ENCODE assay signal across 20 cellular contexts in genomic region chr4:82787342-82787741, GRCh38. TPM values are rescaled to one million over a fixed set of nuclear protein-coding genes. Genes with fewer than 3 reads are reported as not detected.
A peak's percentile ranks its signal among the peaks of the same experiment; 100 is the strongest.
DNase-seq lines count a peak whose midpoint lies in the region; ATAC-seq and TF ChIP-seq lines count a peak whose summit lies in the region.
"Had no signal": no experiment of that assay in that cellular context is flagged by ENCODE, and none has a peak within 500 bp of the region (broad histone marks: within the 10 kb centered on the region; RNA-seq: fewer than 3 reads in every experiment).

No MANE protein-coding gene starts in this region.

- no peak overlapping the region for H2BK20ac ChIP-seq in H9 (ENCODE audit: low read depth, low read length, poor library complexity, severe bottlenecking)

- no peak overlapping the region for H2AFZ ChIP-seq in H9 (ENCODE audit: low read length)
- H2AFZ ChIP-seq in PC-9 = no peak overlapping the region
- H2AFZ ChIP-seq: hepatocyte had no signal

- CTCF ChIA-PET in PC-9 (lab: Charles Lee) = interaction anchor here (0.7 kb wide), 1 partner anchor 71 kb away, joined by 6 read pairs; no protein-coding TSS in a partner anchor

- H2BK120ac ChIP-seq in H9 (ENCODE audit: low read depth, low read length, poor library complexity, severe bottlenecking) = no peak overlapping the region

- H2AK5ac ChIP-seq in H9 (ENCODE audit: insufficient read length, low read length) = no peak overlapping the region

- no peak overlapping the region for H3K4me3 Mint-ChIP-seq in H9
- H3K4me3 Mint-ChIP-seq: type B pancreatic cell had no signal

- peaks cover 100% of the 10 kb centered on the region for H3K27me3 Mint-ChIP-seq in H9 (ENCODE audit: low read depth)

- BruUV-seq in PC-9 (replicated peaks; lab: Mats Ljungman, UMichigan) = no TSS peak

- no peak overlapping the region for H3T11ph ChIP-seq in H9 (ENCODE audit: low read length)

- H3F3A ChIP-seq in PC-9 (ENCODE audit: insufficient read depth, low read depth) = peaks cover 32% of the 10 kb centered on the region; the same call in 1 of the 2 replicates

- H3K18ac ChIP-seq in H9 (ENCODE audit: insufficient read length, low read depth, low read length) = no peak overlapping the region

- no peak overlapping the region for H2BK5ac ChIP-seq in H9 (ENCODE audit: insufficient read length, low read length)

- H3K9me3 Mint-ChIP-seq in H9 = peaks cover 0 to 22% of the 10 kb centered on the region in 2 experiments; a peak in 2 of 5 replicates
- H3K9me3 Mint-ChIP-seq: type B pancreatic cell had no signal

- no peak overlapping the region for H3K9ac ChIP-seq in H9 (ENCODE audit: extremely low read depth, insufficient read length, low read length)

- intact Hi-C loops in PC-9 (cut with micrococcal nuclease; ENCODE audit: unreplicated experiment) = no loop called here
- intact Hi-C loops in dorsolateral prefrontal cortex (cut with DNase I) = no loop called here
- intact Hi-C loops in sciatic nerve (cut with DNase I) = no loop called here

- H3K4me2 ChIP-seq in H9 (ENCODE audit: insufficient read depth, insufficient read length, low read length) (no peak overlapping the region), PC-9 (no peak overlapping the region)
- H3K4me2 ChIP-seq: hepatocyte had no signal

- H3K9me3 ChIP-seq in H9 (ENCODE audit: control insufficient read depth, low read depth, low read length) (no peaks in the 10 kb centered on the region), PC-9 (ENCODE audit: insufficient read depth, low read depth) (peaks cover 3% of the 10 kb centered on the region; the same call in 1 of the 2 replicates), BE2C (no peaks in the 10 kb centered on the region)
- H3K9me3 ChIP-seq: lower lobe of right lung had no signal

- no peak overlapping the region for H3K27ac Mint-ChIP-seq in H9
- H3K27ac Mint-ChIP-seq: type B pancreatic cell had no signal

- H4K5ac ChIP-seq in H9 (ENCODE audit: insufficient read length, low read depth, low read length) = no peak overlapping the region

- no peak overlapping the region for H3K27ac ChIP-seq in H9 (ENCODE audit: insufficient read length, low read depth, low read length)
- no peak overlapping the region for H3K27ac ChIP-seq in PC-9
- peak overlapping the region in 55 of 59 donors; percentile 50 to 97 (median 90) for H3K27ac ChIP-seq in dorsolateral prefrontal cortex
- H3K27ac ChIP-seq: hepatocyte, lower lobe of right lung had no signal

- no peaks in the 10 kb centered on the region for H3K36me3 Mint-ChIP-seq in H9 (ENCODE audit: insufficient read depth in 1 of 3, low read depth in 3 of 3)

- no peak overlapping the region for H2BK12ac ChIP-seq in H9 (ENCODE audit: insufficient read length, low read depth, low read length)

- no peaks in the 10 kb centered on the region for H3K4me1 ChIP-seq in H9 (ENCODE audit: insufficient read depth, low read length)
- peaks cover 39% of the 10 kb centered on the region for H3K4me1 ChIP-seq in PC-9 (replicated peaks; ENCODE audit: insufficient read depth)
- H3K4me1 ChIP-seq in BE2C = peaks cover 14% of the 10 kb centered on the region

- TF ChIP-seq CTCF in H9 (conservative IDR thresholded peaks at IDR 0.05) (no peak), PC-9 (conservative IDR thresholded peaks at IDR 0.05) (no peak), dorsolateral prefrontal cortex (IDR thresholded peaks at IDR 0.05 in 54 of 56, conservative IDR thresholded peaks at IDR 0.05 in 2 of 56; ENCODE audit: low read depth in 1 of 56, partially characterized antibody in 56 of 56) (no peak), BE2C (IDR thresholded peaks at IDR 0.05; ENCODE audit: low read depth, low read length) (no peak)

- H4K20me1 ChIP-seq in H9 (ENCODE audit: control insufficient read depth, insufficient read depth, insufficient read length) (no peaks in the 10 kb centered on the region), PC-9 (ENCODE audit: insufficient read depth) (no peaks in the 10 kb centered on the region)

- POLR2A ChIA-PET in PC-9 (lab: Charles Lee; ENCODE audit: unreplicated experiment) = no interaction called here

- no peaks in the 10 kb centered on the region for H3K23me2 ChIP-seq in H9 (ENCODE audit: insufficient read length, low read depth, low read length, poor library complexity, severe bottlenecking)

- H3K4me1 Mint-ChIP-seq in H9 = peaks cover 30 to 40% of the 10 kb centered on the region in 2 experiments

- no peak overlapping the region for H3K4me3 ChIP-seq in PC-9
- H3K4me3 ChIP-seq in dorsolateral prefrontal cortex = peak overlapping the region in 4 of 59 donors; percentile 4 to 60 (median 51)
- no peak overlapping the region for H3K4me3 ChIP-seq in BE2C (ENCODE audit: low read depth, low read length)
- H3K4me3 ChIP-seq: hepatocyte, lower lobe of right lung had no signal

- H3K27me3 ChIP-seq in H9 (ENCODE audit: insufficient read depth, low read length) (peaks cover 79% of the 10 kb centered on the region), PC-9 (ENCODE audit: insufficient read depth, low read depth) (no peaks in the 10 kb centered on the region), dorsolateral prefrontal cortex (no peaks in the 10 kb centered on the region), BE2C (no peaks in the 10 kb centered on the region)
- H3K27me3 ChIP-seq: hepatocyte had no signal

- H3K79me2 ChIP-seq in H9 (ENCODE audit: insufficient read depth, low read length) (no peaks in the 10 kb centered on the region), PC-9 (ENCODE audit: low read depth) (peaks cover 19% of the 10 kb centered on the region)

- no peaks in the 10 kb centered on the region for H3K79me1 ChIP-seq in H9 (ENCODE audit: insufficient read depth, low read depth, low read length, poor library complexity, severe bottlenecking)

- H4K91ac ChIP-seq in H9 (ENCODE audit: insufficient read length, low read depth, low read length) = no peak overlapping the region

- H3K4ac ChIP-seq in H9 (ENCODE audit: low read depth, low read length) = no peak overlapping the region

- H4K8ac ChIP-seq in H9 (replicated peaks; ENCODE audit: insufficient read length, low read depth, low read length) = no peak overlapping the region

- DNase-seq in H9 (peak; percentile 18), PC-9 (peak; percentile 17 to 66), dorsolateral prefrontal cortex (no peak), sciatic nerve (ENCODE audit: low spot score) (no peak), BE2C (no peak), OCI-M1 (lab: John Stamatoyannopoulos, UW) (no peak)
- DNase-seq in activated CD4-positive, alpha-beta T cell treated with anti-CD3 and anti-CD28 coated beads, Interleukin-2, amount 50 U/mL, for 1 hour = no peak
- DNase-seq: activated CD4-positive, alpha-beta T cell treated with anti-CD3 and anti-CD28 coated beads for 48 hours; amniotic stem cell; DMS79 treated with DMSO at 0.1 percent for 48 hours; lower lobe of right lung; MM.1S; NCI-H1436 treated with DMSO at 0.1 percent for 48 hours; NCI-H526 treated with DMSO at 0.1 percent for 48 hours; Right ventricle myocardium superior; stimulated activated CD4-positive, alpha-beta T cell treated with anti-CD3 and anti-CD28 coated beads, Interleukin-4, amount 100 ng/mL, for 1 hour; stimulated activated naive CD8-positive, alpha-beta T cell treated with anti-CD3 and anti-CD28 coated beads, Interleukin-15, Interleukin-2, amounts not matched to agents 100 U/mL and 50 U/mL, for 24 hours had no signal

- ATAC-seq in sciatic nerve (peak; percentile 17), GM18858 (IDR thresholded peaks at IDR 0.05; ENCODE audit: unreplicated experiment) (no peak)
- ATAC-seq: lower lobe of right lung; stimulated activated naive CD8-positive, alpha-beta T cell treated with anti-CD3 and anti-CD28 coated beads, Interleukin-15, Interleukin-2, amounts not matched to agents 100 U/mL and 50 U/mL, for 24 hours had no signal

- no peak overlapping the region for H3K23ac ChIP-seq in H9 (ENCODE audit: insufficient read length, low read depth, low read length)

- H3K14ac ChIP-seq in H9 (ENCODE audit: insufficient read depth, low read length) = no peak overlapping the region

- no peak overlapping the region for H3K56ac ChIP-seq in H9 (ENCODE audit: insufficient read length, low read depth, low read length)

- WGBS in H9 (ENCODE audit: extremely low coverage, insufficient read length, low lambda C conversion rate) = no CpG with 5 or more reads among the region's 4 CpGs

- H3K9me2 ChIP-seq in PC-9 (ENCODE audit: insufficient read depth) = no peaks in the 10 kb centered on the region

- no peaks in the 10 kb centered on the region for H3K36me3 ChIP-seq in PC-9 (ENCODE audit: low read depth)
- H3K36me3 ChIP-seq in BE2C = no peaks in the 10 kb centered on the region
- H3K36me3 ChIP-seq: lower lobe of right lung had no signal

- H2BK15ac ChIP-seq in H9 (ENCODE audit: low read depth, low read length) = no peak overlapping the region

RNA-seq across cellular contexts. Expression of gene SCD5, which starts 11.3 kb away (rescaled TPM):
- total RNA-seq in H9 (2021) (0.68 and 0.86 TPM in 2 replicates), PC-9 (2021) (34.3 and 41.1 TPM in 2 replicates), dorsolateral prefrontal cortex (100 to 1,000 TPM; 191 to 439 (median 289) TPM), sciatic nerve (50.6 TPM)
- polyA plus RNA-seq in BE2C (2012; ENCODE audit: insufficient read depth, insufficient read length, low read depth) = 3.2 TPM

Comparison
In these comparisons a context has a peak if more than half of its experiments do, and no peak if none do; other contexts are left out.
1. DNase-seq: peak in H9 (single experiment) and PC-9 (2 of 2); none in dorsolateral prefrontal cortex (0 of 10), sciatic nerve (single experiment), activated CD4-positive, alpha-beta T cell treated with anti-CD3 and anti-CD28 coated beads, Interleukin-2, amount 50 U/mL, for 1 hour (single experiment), BE2C (single experiment) and OCI-M1 (single experiment).
2. H3K27ac ChIP-seq: peak in dorsolateral prefrontal cortex (55 of 59); none in H9 (single experiment) and PC-9 (single experiment).
3. RNA of gene SCD5, which starts 11.3 kb away (total RNA-seq): 191 to 439 TPM in dorsolateral prefrontal cortex, 50.6 TPM in sciatic nerve (single experiment) and 34.3 to 41.1 TPM in PC-9; 0.68 to 0.86 TPM in H9; every median in the first group is over 10 times any median in the second.